In the genomic region with DNA sequence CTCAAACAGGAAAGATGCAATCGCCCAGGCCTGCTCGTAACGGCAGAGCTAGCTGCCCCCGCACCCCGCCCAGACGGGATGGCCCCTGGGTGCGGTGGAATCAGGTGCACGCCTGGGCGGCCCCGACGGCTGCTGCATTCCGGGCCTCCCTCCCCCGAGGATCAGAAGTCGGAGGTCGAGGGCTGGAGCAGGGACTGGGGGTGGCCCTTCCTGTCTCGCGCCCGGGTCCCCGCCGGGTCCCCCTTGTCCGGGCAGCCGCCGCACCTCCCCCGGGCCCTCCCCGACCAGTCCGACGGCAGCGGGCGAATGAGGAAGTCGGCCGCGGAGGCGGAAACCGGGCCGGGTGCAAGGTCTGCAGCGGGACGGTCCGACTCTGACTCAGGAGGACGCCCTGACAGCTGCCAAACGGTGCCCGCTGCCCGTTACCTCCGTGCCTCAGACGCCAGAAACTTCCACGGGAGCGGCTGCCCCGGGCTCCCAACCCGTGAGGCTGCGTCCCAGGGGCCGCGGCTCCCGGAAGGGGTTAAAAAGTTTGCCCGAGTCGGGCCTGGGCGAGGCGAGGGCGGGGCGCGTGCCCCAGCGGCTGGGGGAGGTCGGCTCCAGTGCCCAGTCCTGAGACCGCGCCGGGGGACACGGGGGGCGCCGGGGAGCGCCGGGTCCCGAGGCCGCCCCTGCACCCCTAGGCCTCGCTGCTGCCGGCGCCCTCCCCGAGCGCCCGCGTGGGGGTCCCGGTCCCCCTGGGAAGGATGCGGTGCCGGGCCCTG, we compare ENCODE assay signal across 8 cellular contexts. TPM values are rescaled to one million over a fixed set of nuclear protein-coding genes. Genes with fewer than 3 reads are reported as not detected.
DNase-seq lines count a peak whose midpoint lies in the region; TF ChIP-seq lines count a peak whose summit lies in the region.

No MANE protein-coding gene starts in this region.

- WGBS in smooth muscle cell (ENCODE audit: low lambda C conversion rate) = 3% methylated on average over 27 of the region's 81 CpGs

- TF ChIP-seq CTCF in GM12865 (IDR thresholded peaks at IDR 0.05; ENCODE audit: insufficient read depth, low read depth, low read length, missing control alignments) (no peak), HFF-Myc (IDR thresholded peaks at IDR 0.05; ENCODE audit: low read depth, low read length, missing control alignments) (no peak), OCI-LY1 (IDR thresholded peaks at IDR 0.05; ENCODE audit: low read length) (no peak), astrocyte of the spinal cord (IDR thresholded peaks at IDR 0.05; ENCODE audit: low read depth, low read length) (no peak), smooth muscle cell (IDR thresholded peaks at IDR 0.05; ENCODE audit: borderline replicate concordance, insufficient read depth, poor library complexity, severe bottlenecking) (no peak)

- H3K9ac ChIP-seq in OCI-LY1 (ENCODE audit: low read length) (peak overlapping the region; percentile 79), smooth muscle cell (ENCODE audit: low read depth) (peak overlapping the region; percentile 79)

- no peak overlapping the region for H2AFZ ChIP-seq in OCI-LY1 (ENCODE audit: low read length)
- no peak overlapping the region for H2AFZ ChIP-seq in smooth muscle cell (ENCODE audit: low read depth)

- H3K4me3 ChIP-seq in GM12865 (ENCODE audit: low read depth, low read length) (peak overlapping the region; percentile 77), HFF-Myc (replicated peaks; ENCODE audit: low read depth, low read length) (peak overlapping the region; percentile 89), OCI-LY1 (ENCODE audit: low read depth, low read length, poor library complexity, severe bottlenecking) (peak overlapping the region; percentile 79), astrocyte of the spinal cord (ENCODE audit: low read depth, low read length) (peak overlapping the region; percentile 97), smooth muscle cell (peak overlapping the region; percentile 86)

- peak overlapping the region; percentile 87 to 96 (median 94) for H3K4me3 Mint-ChIP-seq in immature natural killer cell

- H3K27ac ChIP-seq in OCI-LY1 (ENCODE audit: low read depth, low read length, poor library complexity, severe bottlenecking) (peak overlapping the region; percentile 94), smooth muscle cell (ENCODE audit: low read depth) (peak overlapping the region; percentile 85)

- H3K27me3 ChIP-seq in OCI-LY1 (ENCODE audit: insufficient read depth, low read length) (no peaks in the 10 kb centered on the region), smooth muscle cell (ENCODE audit: low read depth) (no peaks in the 10 kb centered on the region)

- H3K9me3 ChIP-seq in OCI-LY1 (ENCODE audit: low read length) (no peaks in the 10 kb centered on the region), smooth muscle cell (replicated peaks; ENCODE audit: low read depth) (no peaks in the 10 kb centered on the region)

- H3F3A ChIP-seq in OCI-LY1 (ENCODE audit: insufficient read depth, low read length) = peaks cover 10% of the 10 kb centered on the region; the same call in 1 of the 2 replicates
- peaks cover 23% of the 10 kb centered on the region for H3F3A ChIP-seq in smooth muscle cell (ENCODE audit: low read depth)

- H3K79me2 ChIP-seq in OCI-LY1 (ENCODE audit: insufficient read depth, low read length) (peaks cover 38% of the 10 kb centered on the region), smooth muscle cell (ENCODE audit: low read depth) (peaks cover 67% of the 10 kb centered on the region)

- H3K4me2 ChIP-seq in OCI-LY1 (ENCODE audit: low read length) (peak overlapping the region; percentile 87), smooth muscle cell (peak overlapping the region; percentile 89)

- no peaks in the 10 kb centered on the region for H4K20me1 ChIP-seq in OCI-LY1 (ENCODE audit: insufficient read depth, low read length)
- H4K20me1 ChIP-seq in smooth muscle cell (ENCODE audit: low read depth) = peaks cover 52% of the 10 kb centered on the region

- peaks cover 19% of the 10 kb centered on the region; the same call in 1 of the 2 replicates for H3K36me3 ChIP-seq in OCI-LY1 (ENCODE audit: insufficient read depth, low read length)
- no peaks in the 10 kb centered on the region for H3K36me3 ChIP-seq in smooth muscle cell (ENCODE audit: low read depth)

- H3K4me1 Mint-ChIP-seq in immature natural killer cell = peaks cover 46 to 47% of the 10 kb centered on the region in 2 donors

- peaks cover 11 to 21% (median 17%) of the 10 kb centered on the region in 3 donors for H3K27me3 Mint-ChIP-seq in immature natural killer cell (ENCODE audit: low read depth in 3 of 3)

- peak overlapping the region; percentile 93 to 99 (median 96) for H3K27ac Mint-ChIP-seq in immature natural killer cell

- H3K4me1 ChIP-seq in OCI-LY1 (ENCODE audit: insufficient read depth, low read length, severe bottlenecking) = peaks cover 54% of the 10 kb centered on the region
- peaks cover 12% of the 10 kb centered on the region for H3K4me1 ChIP-seq in smooth muscle cell (ENCODE audit: low read depth)

- DNase-seq in GM12865 (ENCODE audit: low read depth) = peak; percentile 78
- no peak for DNase-seq in HFF-Myc (ENCODE audit: extremely low read depth, low read depth)
- no peak for DNase-seq in astrocyte of the spinal cord (ENCODE audit: low read depth, low spot score)
- DNase-seq in immature natural killer cell = peak; percentile 71 to 72 (median 71)
- no peak for DNase-seq in smooth muscle cell (lab: John Stamatoyannopoulos, UW; ENCODE audit: unreplicated experiment)
- DNase-seq in epidermal melanocyte (ENCODE audit: insufficient read length, low spot score) = no peak
- no peak for DNase-seq in dedifferentiated amniotic fluid mesenchymal stem cell (ENCODE audit: extremely low spot score)

- H3K9me3 Mint-ChIP-seq in immature natural killer cell = no peaks in the 10 kb centered on the region

- H3K36me3 Mint-ChIP-seq in immature natural killer cell = peaks cover 5 to 6% (median 6%) of the 10 kb centered on the region in 3 donors

- in situ Hi-C loops in astrocyte of the spinal cord (cut with HindIII; ENCODE audit: low sequenced_read_pairs) = no loop called here

- H3K9me2 ChIP-seq in OCI-LY1 (ENCODE audit: low read depth, low read length) = no peaks in the 10 kb centered on the region

RNA-seq across cellular contexts. Expression of a gene that starts 0.7 kb away (rescaled TPM):
- 100 to 1,000 TPM in 1 of 3 donors, 10 to 100 TPM in 1, 1 to 10 TPM in 1; 8.7 to 355 (median 40.2) TPM for polyA plus RNA-seq in immature natural killer cell
- 350 and 378 TPM in 2 replicates for total RNA-seq in smooth muscle cell
- 361 and 382 TPM in 2 replicates for polyA plus RNA-seq in smooth muscle cell

Comparison
In these comparisons a context has a peak if more than half of its experiments do, and no peak if none do; other contexts are left out.
1. DNase-seq: peak in GM12865 (single experiment) and immature natural killer cell (3 of 3); none in HFF-Myc (single experiment), astrocyte of the spinal cord (single experiment), smooth muscle cell (single experiment), epidermal melanocyte (single experiment) and dedifferentiated amniotic fluid mesenchymal stem cell (single experiment).
2. Peak in every context shown above with its lines, with median percentiles within 50 percentile points of each other: H3K4me3 ChIP-seq.